In the genomic region with DNA sequence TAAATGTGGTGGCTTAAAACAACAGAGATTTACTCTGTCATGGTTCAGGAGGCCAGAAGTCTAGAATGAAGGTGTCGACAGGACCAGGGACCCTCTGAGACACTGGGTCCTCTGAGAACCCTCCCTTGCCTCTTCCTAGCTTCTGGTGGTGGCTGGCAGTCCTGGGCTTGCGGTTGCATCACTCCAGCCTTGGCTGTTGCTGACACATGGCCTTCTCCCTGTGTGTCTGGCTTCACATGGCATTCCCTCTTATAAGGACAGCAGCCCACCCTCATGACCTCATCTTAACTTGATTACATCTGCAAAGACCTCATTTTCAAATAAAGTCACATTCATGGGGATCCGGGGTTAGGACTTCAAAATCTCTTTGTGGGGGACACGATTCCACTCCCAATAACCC, we compare ENCODE assay signal across 2 cellular contexts.
A peak's percentile ranks its signal among the peaks of the same experiment; 100 is the strongest.
TF ChIP-seq lines count a peak whose summit lies in the region.

No MANE protein-coding gene starts in this region.

TF ChIP-seq in HepG2, 621 proteins besides CTCF, POLR2A, EP300 and RAD21:
- TF ChIP-seq ZNF160 (CRISPR knock-in tag; IDR thresholded peaks at IDR 0.05) (no peak), U2AF1 (optimal IDR thresholded peaks at IDR 0.05; ENCODE audit: low read depth, low read length) (no peak), SRSF9 (IDR thresholded peaks at IDR 0.05; ENCODE audit: borderline replicate concordance, insufficient read depth, low read depth, low read length, poor library complexity, severe bottlenecking) (no peak), CEBPB (IDR thresholded peaks at IDR 0.05; ENCODE audit: borderline replicate concordance, low read depth, low read length) (peak; percentile 59; the same call in 1 of the 2 replicates), BHLHE40 (IDR thresholded peaks at IDR 0.05; ENCODE audit: low read length) (no peak)

TF ChIP-seq in H1, 55 proteins besides CTCF, POLR2A, EP300 and RAD21:
- TF ChIP-seq JUND (IDR thresholded peaks at IDR 0.05; ENCODE audit: low read length) (no peak), GABPA (IDR thresholded peaks at IDR 0.05; ENCODE audit: borderline replicate concordance, insufficient read depth, low read length) (no peak), CTBP2 (IDR thresholded peaks at IDR 0.05; ENCODE audit: borderline replicate concordance, insufficient read depth, insufficient read length, low read length) (no peak), SRF (IDR thresholded peaks at IDR 0.05; ENCODE audit: low read depth, low read length) (no peak), CBX8 (IDR thresholded peaks at IDR 0.05; ENCODE audit: borderline replicate concordance, low read depth, low read length) (no peak), JUN (IDR thresholded peaks at IDR 0.05; ENCODE audit: low read depth, low read length) (no peak), RBBP5 (IDR thresholded peaks at IDR 0.05; ENCODE audit: borderline replicate concordance, low read depth, low read length) (no peak), KDM5A (IDR thresholded peaks at IDR 0.05; ENCODE audit: low read length) (no peak), NRF1 (IDR thresholded peaks at IDR 0.05; ENCODE audit: low read depth, low read length) (no peak), HDAC2 (IDR thresholded peaks at IDR 0.05; ENCODE audit: borderline replicate concordance in 1 of 2, low read depth in 2 of 2, low read length in 2 of 2) (no peak)
